Comparison of ENCODE assay signal across 7 cellular contexts in the genomic region with DNA sequence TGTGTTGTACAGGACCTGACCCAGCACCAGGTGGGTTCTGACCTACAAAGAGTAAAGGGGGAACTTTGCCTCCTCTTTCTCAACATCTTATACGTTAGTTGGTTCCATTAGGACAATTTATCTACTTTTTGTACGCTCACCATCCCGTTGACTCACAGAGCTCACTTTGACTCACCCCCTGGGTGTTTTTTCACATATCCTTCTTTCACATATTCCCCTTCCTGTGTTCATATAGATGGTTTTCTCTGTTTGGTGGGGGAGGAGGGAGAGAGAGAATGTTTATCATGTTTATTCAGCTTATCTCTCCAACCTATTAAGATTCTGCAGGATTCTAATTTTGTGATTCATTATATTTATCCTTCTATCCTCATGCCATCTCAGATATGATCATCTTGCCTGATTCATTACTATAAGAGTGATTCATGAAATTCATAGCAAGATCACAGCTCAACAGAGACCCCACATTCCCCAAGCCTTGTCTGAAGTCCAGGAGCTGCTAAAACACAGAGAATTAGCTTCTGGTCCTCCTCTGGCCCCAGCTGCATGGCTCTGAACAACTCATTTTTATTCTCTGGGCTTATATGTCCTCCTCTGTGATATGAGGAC. TPM values are rescaled to one million over a fixed set of nuclear protein-coding genes. Genes with fewer than 3 reads are reported as not detected.
DNase-seq lines count a peak whose midpoint lies in the region; ATAC-seq lines count a peak whose summit lies in the region.

No MANE protein-coding gene starts in this region.

- H3K4me3 ChIP-seq in mesenchymal stem cell (ENCODE audit: insufficient read depth in 1 of 2, low read depth in 1 of 2, low read length in 2 of 2): no peak overlapping the region

- no peak overlapping the region for H2AK5ac ChIP-seq in mesenchymal stem cell (ENCODE audit: low read length, severe bottlenecking)

- H3K79me1 ChIP-seq in mesenchymal stem cell (replicated peaks; ENCODE audit: low read length, poor library complexity, severe bottlenecking): no peaks in the 10 kb centered on the region

- no peak overlapping the region for H3K23ac ChIP-seq in mesenchymal stem cell (ENCODE audit: low read length in 2 of 2)

- H3K36me3 ChIP-seq in mesenchymal stem cell (ENCODE audit: control insufficient read depth in 1 of 2, insufficient read depth in 2 of 2, low read depth in 1 of 2, low read length in 2 of 2): no peaks in the 10 kb centered on the region

- ATAC-seq in GM19467 (IDR thresholded peaks at IDR 0.05; ENCODE audit: unreplicated experiment): peak; percentile 19
- peak; percentile 46 for ATAC-seq in stimulated activated effector memory CD8-positive, alpha-beta T cell treated with anti-CD3 and anti-CD28 coated beads, Interleukin-12 subunit alpha, Interleukin-12 subunit beta, amount 100 ng/mL, for 72 hours

- H3K9me3 Mint-ChIP-seq in stimulated activated effector memory CD8-positive, alpha-beta T cell treated with anti-CD3 and anti-CD28 coated beads, Interleukin-12 subunit alpha, Interleukin-12 subunit beta, amount 100 ng/mL, for 72 hours: no peaks in the 10 kb centered on the region

- H2AFZ ChIP-seq in mesenchymal stem cell (ENCODE audit: low read depth, low read length): no peak overlapping the region

- H3K4me1 ChIP-seq in mesenchymal stem cell (ENCODE audit: control insufficient read depth, insufficient read depth, low read depth, low read length): no peaks in the 10 kb centered on the region

- H3K4me3 Mint-ChIP-seq in stimulated activated effector memory CD8-positive, alpha-beta T cell treated with anti-CD3 and anti-CD28 coated beads, Interleukin-12 subunit alpha, Interleukin-12 subunit beta, amount 100 ng/mL, for 72 hours: peak overlapping the region; percentile 98

- no peak overlapping the region for H4K8ac ChIP-seq in mesenchymal stem cell (ENCODE audit: low read length)

- 40% methylated on average over 3 of the region's 3 CpGs for WGBS in mesenchymal stem cell

- H3K4me1 Mint-ChIP-seq in stimulated activated effector memory CD8-positive, alpha-beta T cell treated with anti-CD3 and anti-CD28 coated beads, Interleukin-12 subunit alpha, Interleukin-12 subunit beta, amount 100 ng/mL, for 72 hours: peaks cover 98% of the 10 kb centered on the region

- H2BK12ac ChIP-seq in mesenchymal stem cell (ENCODE audit: low read length in 2 of 2): no peak overlapping the region

- H3K27ac ChIP-seq in mesenchymal stem cell (ENCODE audit: low read length, poor library complexity, severe bottlenecking): no peak overlapping the region

- peak overlapping the region; percentile 100 for H3K27ac Mint-ChIP-seq in stimulated activated effector memory CD8-positive, alpha-beta T cell treated with anti-CD3 and anti-CD28 coated beads, Interleukin-12 subunit alpha, Interleukin-12 subunit beta, amount 100 ng/mL, for 72 hours

- H3K14ac ChIP-seq in mesenchymal stem cell (ENCODE audit: low read length in 2 of 2): no peak overlapping the region

- H3K18ac ChIP-seq in mesenchymal stem cell (ENCODE audit: low read depth in 1 of 2, low read length in 2 of 2): no peak overlapping the region

- no peak overlapping the region for H4K91ac ChIP-seq in mesenchymal stem cell (ENCODE audit: low read length)

- no peak overlapping the region for H3K9ac ChIP-seq in mesenchymal stem cell (ENCODE audit: low read length)

- no peaks in the 10 kb centered on the region for H3K9me3 ChIP-seq in mesenchymal stem cell (ENCODE audit: control insufficient read depth, low read length)

- peaks cover 54% of the 10 kb centered on the region for H3K36me3 Mint-ChIP-seq in stimulated activated effector memory CD8-positive, alpha-beta T cell treated with anti-CD3 and anti-CD28 coated beads, Interleukin-12 subunit alpha, Interleukin-12 subunit beta, amount 100 ng/mL, for 72 hours

- DNase-seq in NCI-H226 (peak; percentile 81), amniotic epithelial cell (ENCODE audit: low read depth) (peak; percentile 70), mesenchymal stem cell (no peak), HuH-7 (ENCODE audit: low spot score) (no peak)
- peak in 1 of 2 donors; percentile 72 for DNase-seq in stimulated activated effector memory CD8-positive, alpha-beta T cell treated with anti-CD3 and anti-CD28 coated beads, Interleukin-12 subunit alpha, Interleukin-12 subunit beta, amount 100 ng/mL, for 72 hours (ENCODE audit: low spot score in 2 of 2)
- no peak for DNase-seq in NK-92 treated with Interleukin-12 subunit alpha and Interleukin-12 subunit beta, amount 100 ng/mL, for 24 hours (lab: John Stamatoyannopoulos, UW)

- H2BK5ac ChIP-seq in mesenchymal stem cell (ENCODE audit: low read depth, low read length, poor library complexity, severe bottlenecking): no peak overlapping the region

- no peak overlapping the region for H3K4ac ChIP-seq in mesenchymal stem cell (ENCODE audit: low read depth in 1 of 2, low read length in 2 of 2)

- no peak overlapping the region for H2BK15ac ChIP-seq in mesenchymal stem cell (ENCODE audit: low read depth, poor library complexity, severe bottlenecking)

- no peak overlapping the region for H2BK120ac ChIP-seq in mesenchymal stem cell (ENCODE audit: low read depth, low read length)

- H3K4me2 ChIP-seq in mesenchymal stem cell (ENCODE audit: low read length, poor library complexity, severe bottlenecking): no peak overlapping the region

- H3K27me3 ChIP-seq in mesenchymal stem cell (ENCODE audit: control insufficient read depth in 1 of 2, insufficient read depth in 1 of 2, low read length in 2 of 2): peaks cover 29 to 72% of the 10 kb centered on the region in 2 experiments

RNA-seq across cellular contexts. Expression of a gene that starts 37.2 kb away (rescaled TPM):
- polyA plus RNA-seq in mesenchymal stem cell (2013, experiment 1 of 2): not detected
- polyA plus RNA-seq in mesenchymal stem cell (2013, experiment 2 of 2): not detected

RNA-seq across cellular contexts. Expression of a gene that starts 46.9 kb away (rescaled TPM):
- polyA plus RNA-seq in mesenchymal stem cell (2013, experiment 1 of 2): 0.33 TPM
- polyA plus RNA-seq in mesenchymal stem cell (2013, experiment 2 of 2): 0.67 TPM

RNA-seq across cellular contexts. Expression of a gene that starts 58.7 kb away (rescaled TPM):
- polyA plus RNA-seq in mesenchymal stem cell (2013, experiment 1 of 2): not detected
- not detected for polyA plus RNA-seq in mesenchymal stem cell (2013, experiment 2 of 2)

Comparison
In these comparisons a context has a peak if more than half of its experiments do, and no peak if none do; other contexts are left out.
1. DNase-seq: peak in NCI-H226 (single experiment) and amniotic epithelial cell (single experiment); none in mesenchymal stem cell (single experiment), NK-92 treated with Interleukin-12 subunit alpha and Interleukin-12 subunit beta, amount 100 ng/mL, for 24 hours (single experiment) and HuH-7 (single experiment).